Comparison of ENCODE assay signal across 19 cellular contexts in genomic region chr13:98524391-98524790, GRCh38. TPM values are rescaled to one million over a fixed set of nuclear protein-coding genes. Genes with fewer than 3 reads are reported as not detected.
DNase-seq lines count a peak whose midpoint lies in the region; ATAC-seq, FAIRE-seq and TF ChIP-seq lines count a peak whose summit lies in the region.
"Had no signal": no experiment of that assay in that cellular context is flagged by ENCODE, and none has a peak within 500 bp of the region (broad histone marks: within the 10 kb centered on the region; RNA-seq: fewer than 3 reads in every experiment).

No MANE protein-coding gene starts in this region.

- in situ Hi-C loops in HepG2 (cut with HindIII; ENCODE audit: extremely low pct_ligation_motif_present, low pct_unique_long_range_greater_than_20kb), result no loop called here

- peaks cover 55% of the 10 kb centered on the region for H3K79me2 ChIP-seq in OCI-LY7 (ENCODE audit: insufficient read depth, low read depth, low read length)
- H3K79me2 ChIP-seq in HepG2 (ENCODE audit: insufficient read depth, low read length), result peaks cover 99% of the 10 kb centered on the region

- H2AFZ ChIP-seq in OCI-LY7 (ENCODE audit: low read length) (no peak overlapping the region), HepG2 (ENCODE audit: low read length) (no peak overlapping the region)

- H3K9ac ChIP-seq in HepG2 (ENCODE audit: insufficient read depth, low read depth, low read length), result no peak overlapping the region

- POLR2A ChIA-PET in OCI-LY7 (lab: Charles Lee), result no interaction called here
- POLR2A ChIA-PET in HepG2 (lab: Yijun Ruan, JAX), result no interaction called here

- H3K27ac ChIP-seq in OCI-LY7 (ENCODE audit: low read depth, low read length, poor library complexity, severe bottlenecking) (no peak overlapping the region), HepG2 (ENCODE audit: extremely low read length, insufficient read depth, low read length) (no peak overlapping the region)
- H3K27ac ChIP-seq: epithelial cell of prostate, SJCRH30 had no signal

- peaks cover 4% of the 10 kb centered on the region; the same call in 1 of the 2 replicates for H4K20me1 ChIP-seq in OCI-LY7 (ENCODE audit: insufficient read depth, low read length)
- H4K20me1 ChIP-seq in HepG2 (ENCODE audit: insufficient read depth, low read length), result peaks cover 93% of the 10 kb centered on the region

- WGBS in HepG2 (ENCODE audit: low lambda C conversion rate), result 100% methylated on average over 5 of the region's 11 CpGs

- H3K27ac Mint-ChIP-seq in stimulated activated effector memory CD8-positive, alpha-beta T cell treated with anti-CD3 and anti-CD28 coated beads, Interleukin-12 subunit alpha, Interleukin-12 subunit beta, amount 100 ng/mL, for 72 hours, result peak overlapping the region; percentile 82
- H3K27ac Mint-ChIP-seq: immature natural killer cell had no signal

- H3K4me2 ChIP-seq in OCI-LY7 (ENCODE audit: low read length) (peak overlapping the region; percentile 23; the same call in 1 of the 2 replicates), HepG2 (ENCODE audit: low read depth, low read length) (no peak overlapping the region)

- peak; percentile 46 for DNase-seq in activated naive CD4-positive, alpha-beta T cell treated with Interleukin-2 at 50 U/mL for 16 hours
- DNase-seq in activated naive CD4-positive, alpha-beta T cell treated with anti-CD3 and anti-CD28 coated beads, Interleukin-2, amount 50 U/mL, for 16 hours, result no peak
- no peak for DNase-seq in OCI-LY7 (ENCODE audit: low spot score)
- peak; percentile 21 for DNase-seq in choroid plexus epithelial cell (ENCODE audit: low read depth)
- DNase-seq in stimulated activated effector memory CD8-positive, alpha-beta T cell treated with anti-CD3 and anti-CD28 coated beads, Interleukin-12 subunit alpha, Interleukin-12 subunit beta, amount 100 ng/mL, for 72 hours (ENCODE audit: low spot score in 2 of 2), result no peak
- no peak for DNase-seq in HepG2 (ENCODE audit: low spot score)
- DNase-seq in BE2C, result no peak
- DNase-seq: activated naive CD8-positive, alpha-beta T cell treated with anti-CD3 and anti-CD28 coated beads, Interleukin-2, amount 10 ng/mL, durations not matched to agents 7 days and 5 days; cerebellar nuclear complex; DMS53; immature natural killer cell; KBM-7; mammary epithelial cell; NCI-H345; SJCRH30; stimulated activated CD4-positive, alpha-beta T cell treated with anti-CD3 and anti-CD28 coated beads, Interleukin-15, amount 100 ng/mL, for 24 hours had no signal

- H3K36me3 Mint-ChIP-seq in stimulated activated effector memory CD8-positive, alpha-beta T cell treated with anti-CD3 and anti-CD28 coated beads, Interleukin-12 subunit alpha, Interleukin-12 subunit beta, amount 100 ng/mL, for 72 hours, result peaks cover 53% of the 10 kb centered on the region
- H3K36me3 Mint-ChIP-seq: immature natural killer cell had no signal

- H3K4me1 ChIP-seq in OCI-LY7 (ENCODE audit: insufficient read depth, low read length, poor library complexity, severe bottlenecking) (peaks cover 28% of the 10 kb centered on the region), HepG2 (ENCODE audit: insufficient read depth, low read length) (peaks cover 38% of the 10 kb centered on the region), BE2C (peaks cover 4% of the 10 kb centered on the region; the same call in 1 of the 2 replicates)

- no peaks in the 10 kb centered on the region for H3K9me3 ChIP-seq in OCI-LY7 (ENCODE audit: low read length)
- H3K9me3 ChIP-seq in HepG2 (ENCODE audit: low read length), result no peaks in the 10 kb centered on the region
- no peaks in the 10 kb centered on the region for H3K9me3 ChIP-seq in BE2C
- H3K9me3 ChIP-seq: SJCRH30 had no signal

- H3K36me3 ChIP-seq in OCI-LY7 (ENCODE audit: insufficient read depth, low read length), result no peaks in the 10 kb centered on the region
- peaks cover 1 to 7% of the 10 kb centered on the region in 2 experiments; a peak in 3 of 5 replicates for H3K36me3 ChIP-seq in HepG2 (replicated peaks in 1 of 2; ENCODE audit: control insufficient read depth in 1 of 2, insufficient read depth in 2 of 2, low read length in 2 of 2)
- no peaks in the 10 kb centered on the region; the same call in 1 of the 2 replicates for H3K36me3 ChIP-seq in BE2C
- H3K36me3 ChIP-seq: SJCRH30 had no signal

- peaks cover 99% of the 10 kb centered on the region for H3K4me1 Mint-ChIP-seq in stimulated activated effector memory CD8-positive, alpha-beta T cell treated with anti-CD3 and anti-CD28 coated beads, Interleukin-12 subunit alpha, Interleukin-12 subunit beta, amount 100 ng/mL, for 72 hours

- peak; percentile 12 for ATAC-seq in stimulated activated effector memory CD8-positive, alpha-beta T cell treated with anti-CD3 and anti-CD28 coated beads, Interleukin-12 subunit alpha, Interleukin-12 subunit beta, amount 100 ng/mL, for 72 hours
- ATAC-seq in HepG2, result no peak
- ATAC-seq in HG03432 (IDR thresholded peaks at IDR 0.05; ENCODE audit: unreplicated experiment), result no peak

- no peaks in the 10 kb centered on the region for H3K9me3 Mint-ChIP-seq in stimulated activated effector memory CD8-positive, alpha-beta T cell treated with anti-CD3 and anti-CD28 coated beads, Interleukin-12 subunit alpha, Interleukin-12 subunit beta, amount 100 ng/mL, for 72 hours
- H3K9me3 Mint-ChIP-seq: activated naive CD8-positive, alpha-beta T cell treated with anti-CD3 and anti-CD28 coated beads, Interleukin-2, amount 10 ng/mL, durations not matched to agents 7 days and 5 days; immature natural killer cell had no signal

- TF ChIP-seq EP300 in HepG2 (IDR thresholded peaks at IDR 0.05; ENCODE audit: low read depth in 2 of 2, low read length in 2 of 2) (no peak), HepG2 (CRISPR knock-in tag; IDR thresholded peaks at IDR 0.05; ENCODE audit: borderline replicate concordance) (no peak)

- no peak for TF ChIP-seq POLR2A in HepG2 (IDR thresholded peaks at IDR 0.05; ENCODE audit: insufficient read depth in 1 of 2, low read depth in 2 of 2, low read length in 2 of 2)

- no peaks in the 10 kb centered on the region for H3K9me2 ChIP-seq in OCI-LY7 (ENCODE audit: insufficient read depth, low read length)

- TF ChIP-seq CTCF in OCI-LY7 (conservative IDR thresholded peaks at IDR 0.05; ENCODE audit: low read length) (no peak), choroid plexus epithelial cell (conservative IDR thresholded peaks at IDR 0.05; ENCODE audit: low read depth, low read length) (no peak), HepG2 (CRISPR knock-in tag; IDR thresholded peaks at IDR 0.05) (no peak), BE2C (IDR thresholded peaks at IDR 0.05; ENCODE audit: low read depth, low read length) (no peak)

- CTCF ChIA-PET in OCI-LY7 (lab: Charles Lee; ENCODE audit: unreplicated experiment), result no interaction called here
- CTCF ChIA-PET in HepG2 (lab: Yijun Ruan, JAX; ENCODE audit: low intra/inter-chr PET ratio, low total read pairs), result no interaction called here

- intact Hi-C loops in OCI-LY7 (cut with micrococcal nuclease; ENCODE audit: unreplicated experiment) (no loop called here), HepG2 (cut with micrococcal nuclease; ENCODE audit: unreplicated experiment) (no loop called here)

- H3K27me3 ChIP-seq in HepG2 (ENCODE audit: control insufficient read depth in 1 of 2, insufficient read depth in 2 of 2, low read length in 2 of 2) (no peaks in the 10 kb centered on the region), BE2C (no peaks in the 10 kb centered on the region)
- H3K27me3 ChIP-seq: SJCRH30 had no signal

- no peak for FAIRE-seq in HepG2 (lab: Jason Lieb, UNC)
- FAIRE-seq: TTC549 had no signal

- H3K4me3 ChIP-seq in OCI-LY7 (ENCODE audit: low read depth, low read length, poor library complexity, severe bottlenecking), result no peak overlapping the region
- H3K4me3 ChIP-seq in choroid plexus epithelial cell (ENCODE audit: low read depth, low read length), result no peak overlapping the region
- no peak overlapping the region for H3K4me3 ChIP-seq in HepG2 (replicated peaks in 1 of 3; ENCODE audit: insufficient read depth in 1 of 3, low read depth in 2 of 3, low read length in 3 of 3)
- H3K4me3 ChIP-seq in BE2C (ENCODE audit: low read depth, low read length), result no peak overlapping the region
- H3K4me3 ChIP-seq: SJCRH30 had no signal

- no peak for TF ChIP-seq RAD21 in HepG2 (CRISPR knock-in tag; IDR thresholded peaks at IDR 0.05)

- BruUV-seq in OCI-LY7 (replicated peaks; lab: Mats Ljungman, UMichigan) (no TSS peak), HepG2 (replicated peaks; lab: Mats Ljungman, UMichigan) (no TSS peak)

- H3K4me3 Mint-ChIP-seq in stimulated activated effector memory CD8-positive, alpha-beta T cell treated with anti-CD3 and anti-CD28 coated beads, Interleukin-12 subunit alpha, Interleukin-12 subunit beta, amount 100 ng/mL, for 72 hours, result peak overlapping the region; percentile 58
- H3K4me3 Mint-ChIP-seq: activated naive CD8-positive, alpha-beta T cell treated with anti-CD3 and anti-CD28 coated beads, Interleukin-2, amount 10 ng/mL, durations not matched to agents 7 days and 5 days; immature natural killer cell had no signal

TF ChIP-seq in HepG2, 621 proteins besides CTCF, POLR2A, EP300 and RAD21 (continues in another document):
- no peak for TF ChIP-seq ZNF577 (CRISPR knock-in tag; IDR thresholded peaks at IDR 0.05; ENCODE audit: borderline replicate concordance, low read depth)

RNA-seq across cellular contexts. Expression of gene STK24, which starts 52.5 kb away (rescaled TPM):
- 51.1 and 60.4 TPM in 2 replicates for total RNA-seq in OCI-LY7 (2014; rRNA removed; shearing (Covaris generic))
- total RNA-seq in OCI-LY7 (2022) (88.7 and 92.4 TPM in 2 replicates), HepG2 (2016; rRNA removed; fragmentation: Illumina TruSeq; extraction: Trizol) (73.0 and 78.3 TPM in 2 replicates)
- total RNA-seq in HepG2 (2016; cell fraction: cytosol; rRNA removed; fragmentation: Illumina TruSeq; extraction: Trizol; ENCODE audit: low read depth), result 61.3 and 71.1 TPM in 2 replicates
- 63.6 and 74.1 TPM in 2 replicates for total RNA-seq in HepG2 (2016; cell fraction: insoluble cytoplasmic fraction; rRNA removed; fragmentation: Illumina TruSeq; extraction: Trizol)
- total RNA-seq in HepG2 (2016; cell fraction: membrane; rRNA removed; fragmentation: Illumina TruSeq; extraction: Trizol), result 126 and 128 TPM in 2 replicates
- 40.9 and 49.2 TPM in 2 replicates for total RNA-seq in HepG2 (2016; cell fraction: nucleus; rRNA removed; fragmentation: Illumina TruSeq; extraction: Trizol)
- 43.3 and 51.3 TPM in 2 replicates for polyA plus RNA-seq in HepG2 (2011; rRNA removed)
- 44.0 and 59.6 TPM in 2 replicates for polyA plus RNA-seq in HepG2 (2011; cell fraction: cytosol; rRNA removed)
- 38.4 and 41.3 TPM in 2 replicates for polyA plus RNA-seq in HepG2 (2011; cell fraction: nucleus; rRNA removed)
- polyA plus RNA-seq in HepG2 (2012), result 102 and 104 TPM in 2 replicates
- polyA plus RNA-seq in HepG2 (2016; cell fraction: cytosol; fragmentation: Illumina TruSeq; extraction: Trizol; ENCODE audit: low read depth), result 66.6 and 74.8 TPM in 2 replicates
- polyA plus RNA-seq in HepG2 (2016; cell fraction: insoluble cytoplasmic fraction; fragmentation: Illumina TruSeq; extraction: Trizol; ENCODE audit: low read depth), result 104 and 126 TPM in 2 replicates
- polyA plus RNA-seq in HepG2 (2016; cell fraction: membrane; fragmentation: Illumina TruSeq; extraction: Trizol; ENCODE audit: low read depth), result 140 and 148 TPM in 2 replicates
- 70.2 and 70.8 TPM in 2 replicates for polyA plus RNA-seq in HepG2 (2016; cell fraction: nucleus; fragmentation: Illumina TruSeq; extraction: Trizol; ENCODE audit: insufficient read depth, low read depth)
- polyA minus RNA-seq in HepG2 (2011; rRNA and poly(A)+ RNA removed; ENCODE audit: low replicate concordance), result 20.7 and 22.8 TPM in 2 replicates
- 32.6 and 40.5 TPM in 2 replicates for polyA minus RNA-seq in HepG2 (2011; cell fraction: cytosol; rRNA and poly(A)+ RNA removed)
- 44.5 and 46.1 TPM in 2 replicates for polyA minus RNA-seq in HepG2 (2011; cell fraction: nucleus; rRNA and poly(A)+ RNA removed)
- polyA plus RNA-seq in BE2C (2012; ENCODE audit: insufficient read depth, insufficient read length, low read depth), result 60.2 TPM

Comparison
In these comparisons a context has a peak if more than half of its experiments do, and no peak if none do; other contexts are left out.
1. DNase-seq: peak in activated naive CD4-positive, alpha-beta T cell treated with Interleukin-2 at 50 U/mL for 16 hours (single experiment) and choroid plexus epithelial cell (single experiment); none in activated naive CD4-positive, alpha-beta T cell treated with anti-CD3 and anti-CD28 coated beads, Interleukin-2, amount 50 U/mL, for 16 hours (single experiment), OCI-LY7 (single experiment), stimulated activated effector memory CD8-positive, alpha-beta T cell treated with anti-CD3 and anti-CD28 coated beads, Interleukin-12 subunit alpha, Interleukin-12 subunit beta, amount 100 ng/mL, for 72 hours (0 of 2), HepG2 (single experiment) and BE2C (single experiment).